In the genomic region with DNA sequence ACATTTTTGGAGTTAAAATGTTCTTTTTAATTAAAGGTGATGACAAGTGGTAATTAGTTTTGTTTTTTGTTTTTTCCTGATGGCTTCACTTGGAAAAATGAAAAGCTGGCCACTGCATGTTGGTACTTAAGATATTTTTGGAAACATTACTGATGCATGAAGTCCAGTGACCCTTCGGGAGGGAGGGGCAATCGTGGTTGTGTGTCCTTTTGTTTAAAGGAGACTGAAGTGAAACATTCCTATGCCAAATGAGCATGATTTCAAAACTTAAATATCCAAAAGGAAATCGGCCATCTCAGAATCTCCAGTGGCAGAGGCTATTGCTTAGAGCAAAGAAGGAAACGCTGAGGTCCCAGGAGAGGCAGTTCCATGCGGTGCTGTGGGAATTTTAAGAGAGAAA, we compare ENCODE assay signal across 17 cellular contexts. TPM values are rescaled to one million over a fixed set of nuclear protein-coding genes. Genes with fewer than 3 reads are reported as not detected.
A peak's percentile ranks its signal among the peaks of the same experiment; 100 is the strongest.
DNase-seq lines count a peak whose midpoint lies in the region; ATAC-seq and TF ChIP-seq lines count a peak whose summit lies in the region.
"Had no signal": no experiment of that assay in that cellular context is flagged by ENCODE, and none has a peak within 500 bp of the region (broad histone marks: within the 10 kb centered on the region; RNA-seq: fewer than 3 reads in every experiment).

No MANE protein-coding gene starts in this region.

- DNase-seq in GM23248 (no peak), colonic mucosa (no peak), left lung (peak in 1 of 2 donors; percentile 1), AG20443 (ENCODE audit: low spot score) (no peak), MG63 (no peak)
- no peak for DNase-seq in activated naive CD4-positive, alpha-beta T cell treated with anti-CD3 and anti-CD28 coated beads, Interleukin-2, amount 10 ng/mL, durations not matched to agents 7 days and 5 days
- no peak for DNase-seq in stimulated activated CD4-positive, alpha-beta T cell treated with anti-CD3 and anti-CD28 coated beads, Interleukin-1b, Interleukin-23, amount 100 ng/mL, for 48 hours
- DNase-seq: activated effector memory CD4-positive, alpha-beta T cell treated with anti-CD3 and anti-CD28 coated beads, Interleukin-2, amount 50 U/mL, for 16 hours; dorsolateral prefrontal cortex; KG1; mesendoderm; NK-92 treated with Interleukin-12 subunit alpha and Interleukin-12 subunit beta, amount 100 ng/mL, for 24 hours; stimulated activated CD4-positive, alpha-beta T cell treated with anti-CD3 and anti-CD28 coated beads, Interleukin-4, amount 100 ng/mL, for 4 hours had no signal

- H3K4me1 ChIP-seq in GM23248 (ENCODE audit: insufficient read depth) (peaks cover 54% of the 10 kb centered on the region), colonic mucosa (no peaks in the 10 kb centered on the region), left lung (peaks cover 35 to 48% of the 10 kb centered on the region in 2 donors), subcutaneous abdominal adipose tissue (ENCODE audit: control insufficient read depth in 5 of 5, insufficient read depth in 5 of 5, low read length in 5 of 5) (peaks cover 18 to 65% (median 62%) of the 10 kb centered on the region in 5 donors)
- H3K4me1 ChIP-seq: neural progenitor cell had no signal

- WGBS in GM23248 (ENCODE audit: low coverage in 1 of 2, low lambda C conversion rate in 2 of 2, missing lambda C conversion rate in 2 of 2), 2 experiments, result 22 to 30% methylated on average over 5 of the region's 5 CpGs

- H2AFZ ChIP-seq in GM23248, result no peak overlapping the region
- H2AFZ ChIP-seq: neural progenitor cell had no signal

- H3K79me2 ChIP-seq in GM23248 (ENCODE audit: insufficient read depth), result peaks cover 93% of the 10 kb centered on the region

- H3F3A ChIP-seq in GM23248 (ENCODE audit: insufficient read depth), result peaks cover 34% of the 10 kb centered on the region

- no peaks in the 10 kb centered on the region for H3K36me3 Mint-ChIP-seq in activated naive CD4-positive, alpha-beta T cell treated with anti-CD3 and anti-CD28 coated beads, Interleukin-2, amount 10 ng/mL, durations not matched to agents 7 days and 5 days
- H3K36me3 Mint-ChIP-seq: neural progenitor cell had no signal

- H3K4me2 ChIP-seq in GM23248 (ENCODE audit: unreplicated experiment), result peak overlapping the region; percentile 13
- H3K4me2 ChIP-seq: neural progenitor cell had no signal

- H3K27ac ChIP-seq in GM23248 (peak overlapping the region; percentile 33), colonic mucosa (peak overlapping the region; percentile 13), left lung (peak overlapping the region; percentile 65 to 68), subcutaneous abdominal adipose tissue (ENCODE audit: low read depth, low read length) (peak overlapping the region; percentile 87)
- H3K27ac ChIP-seq: neural progenitor cell had no signal

- no peaks in the 10 kb centered on the region for H3K36me3 ChIP-seq in GM23248 (ENCODE audit: low read depth)
- H3K36me3 ChIP-seq in colonic mucosa, result no peaks in the 10 kb centered on the region
- H3K36me3 ChIP-seq in left lung, result no peaks in the 10 kb centered on the region
- H3K36me3 ChIP-seq in subcutaneous abdominal adipose tissue (ENCODE audit: control insufficient read depth in 5 of 5, insufficient read depth in 5 of 5, low read length in 5 of 5), result no peaks in the 10 kb centered on the region
- no peaks in the 10 kb centered on the region for H3K36me3 ChIP-seq in MG63
- H3K36me3 ChIP-seq: neural progenitor cell had no signal

- H3K9me3 Mint-ChIP-seq in activated naive CD4-positive, alpha-beta T cell treated with anti-CD3 and anti-CD28 coated beads, Interleukin-2, amount 10 ng/mL, durations not matched to agents 7 days and 5 days, result no peaks in the 10 kb centered on the region
- H3K9me3 Mint-ChIP-seq: neural progenitor cell; T-helper 1 cell treated with Interleukin-12 subunit alpha and Interleukin-12 subunit beta and Interleukin-4 antibody, amounts not matched to agents 30 μg/mL and 1 μg/mL, for 36 hours had no signal

- in situ Hi-C loops in GM23248 (cut with MboI), result no loop called here

- intact Hi-C loops in colonic mucosa (cut with DNase I), result no loop called here
- intact Hi-C loops in left lung (cut with DNase I), result no loop called here

- H3K4me1 Mint-ChIP-seq in activated naive CD4-positive, alpha-beta T cell treated with anti-CD3 and anti-CD28 coated beads, Interleukin-2, amount 10 ng/mL, durations not matched to agents 7 days and 5 days, result no peaks in the 10 kb centered on the region

- TF ChIP-seq CTCF in colonic mucosa (IDR thresholded peaks at IDR 0.05) (no peak), left lung (IDR thresholded peaks at IDR 0.05) (no peak)

- H3K9me3 ChIP-seq in GM23248 (ENCODE audit: low read depth) (no peaks in the 10 kb centered on the region), colonic mucosa (no peaks in the 10 kb centered on the region), left lung (no peaks in the 10 kb centered on the region), subcutaneous abdominal adipose tissue (ENCODE audit: control insufficient read depth in 5 of 5, low read length in 5 of 5) (no peaks in the 10 kb centered on the region), MG63 (no peaks in the 10 kb centered on the region)

- no peak for ATAC-seq in left lung
- ATAC-seq: sciatic nerve had no signal

- H3K4me3 ChIP-seq in GM23248 (no peak overlapping the region), colonic mucosa (no peak overlapping the region), left lung (no peak overlapping the region), subcutaneous abdominal adipose tissue (ENCODE audit: low read depth in 1 of 5, low read length in 5 of 5) (no peak overlapping the region), MG63 (no peak overlapping the region)
- H3K4me3 ChIP-seq: dorsolateral prefrontal cortex, neural progenitor cell had no signal

- H3K9ac ChIP-seq in GM23248, result no peak overlapping the region
- H3K9ac ChIP-seq in colonic mucosa (ENCODE audit: low read depth in 2 of 2, low read length in 2 of 2), result no peak overlapping the region
- no peak overlapping the region for H3K9ac ChIP-seq in subcutaneous abdominal adipose tissue (ENCODE audit: low read length in 5 of 5)
- H3K9ac ChIP-seq: neural progenitor cell had no signal

- H3K4me3 Mint-ChIP-seq in activated naive CD4-positive, alpha-beta T cell treated with anti-CD3 and anti-CD28 coated beads, Interleukin-2, amount 10 ng/mL, durations not matched to agents 7 days and 5 days, result no peak overlapping the region
- H3K4me3 Mint-ChIP-seq: neural progenitor cell; T-helper 1 cell treated with Interleukin-12 subunit alpha and Interleukin-12 subunit beta and Interleukin-4 antibody, amounts not matched to agents 30 μg/mL and 1 μg/mL, for 36 hours had no signal

- H3K27ac Mint-ChIP-seq in activated naive CD4-positive, alpha-beta T cell treated with anti-CD3 and anti-CD28 coated beads, Interleukin-2, amount 10 ng/mL, durations not matched to agents 7 days and 5 days, result no peak overlapping the region
- H3K27ac Mint-ChIP-seq: neural progenitor cell; T-helper 1 cell treated with Interleukin-12 subunit alpha and Interleukin-12 subunit beta and Interleukin-4 antibody, amounts not matched to agents 30 μg/mL and 1 μg/mL, for 36 hours had no signal

- CTCF ChIA-PET in activated naive CD4-positive, alpha-beta T cell treated with anti-CD3 and anti-CD28 coated beads, Interleukin-2, amount 10 ng/mL, durations not matched to agents 7 days and 5 days (lab: Charles Lee), result no interaction called here

- H3K27me3 ChIP-seq in GM23248 (replicated peaks; ENCODE audit: insufficient read depth), result no peaks in the 10 kb centered on the region
- H3K27me3 ChIP-seq in colonic mucosa, result no peaks in the 10 kb centered on the region
- H3K27me3 ChIP-seq in left lung, result no peaks in the 10 kb centered on the region
- no peaks in the 10 kb centered on the region for H3K27me3 ChIP-seq in subcutaneous abdominal adipose tissue (ENCODE audit: control insufficient read depth in 5 of 5, insufficient read depth in 4 of 5, low read length in 5 of 5)
- no peaks in the 10 kb centered on the region for H3K27me3 ChIP-seq in MG63
- H3K27me3 ChIP-seq: dorsolateral prefrontal cortex, neural progenitor cell had no signal

- H4K20me1 ChIP-seq in GM23248 (ENCODE audit: insufficient read depth), result no peaks in the 10 kb centered on the region

- peaks cover 12% of the 10 kb centered on the region for H3K27me3 Mint-ChIP-seq in activated naive CD4-positive, alpha-beta T cell treated with anti-CD3 and anti-CD28 coated beads, Interleukin-2, amount 10 ng/mL, durations not matched to agents 7 days and 5 days

- H3K9me2 ChIP-seq in GM23248 (ENCODE audit: insufficient read depth), result no peaks in the 10 kb centered on the region

RNA-seq across cellular contexts. Expression of a gene that starts 20.1 kb away (rescaled TPM):
- total RNA-seq in GM23248 (2014; rRNA removed; shearing (Covaris generic)), result 441 and 456 TPM in 2 replicates
- 73.5 and 73.7 TPM in 2 replicates for polyA plus RNA-seq in GM23248 (2016; fragmentation: Nextera tagmentation; extraction: Ambion mirVana)
- 1 to 10 TPM; 1.9 to 3.7 TPM for total RNA-seq in colonic mucosa
- total RNA-seq in left lung, result 100 to 1,000 TPM in 1 of 2 donors, 10 to 100 TPM in 1; 69.2 to 154 TPM
- total RNA-seq in MG63 (2014; rRNA removed; shearing (Covaris generic); ENCODE audit: low replicate concordance), result 4.4 and 4.5 TPM in 2 replicates

Comparison
In these comparisons a context has a peak if more than half of its experiments do, and no peak if none do; other contexts are left out.
1. H3K27ac ChIP-seq: peak in every context shown above with its lines; median percentile 87 in subcutaneous abdominal adipose tissue; 66 in left lung; 33 in GM23248; 13 in colonic mucosa.
2. RNA of a gene that starts 20.1 kb away (total RNA-seq): 441 to 456 TPM in GM23248 and 69.2 to 154 TPM in left lung; 4.4 to 4.5 TPM in MG63 and 1.9 to 3.7 TPM in colonic mucosa; every median in the first group is over 10 times any median in the second.